ENCODE assay signal across 3 cellular contexts in the genomic region with DNA sequence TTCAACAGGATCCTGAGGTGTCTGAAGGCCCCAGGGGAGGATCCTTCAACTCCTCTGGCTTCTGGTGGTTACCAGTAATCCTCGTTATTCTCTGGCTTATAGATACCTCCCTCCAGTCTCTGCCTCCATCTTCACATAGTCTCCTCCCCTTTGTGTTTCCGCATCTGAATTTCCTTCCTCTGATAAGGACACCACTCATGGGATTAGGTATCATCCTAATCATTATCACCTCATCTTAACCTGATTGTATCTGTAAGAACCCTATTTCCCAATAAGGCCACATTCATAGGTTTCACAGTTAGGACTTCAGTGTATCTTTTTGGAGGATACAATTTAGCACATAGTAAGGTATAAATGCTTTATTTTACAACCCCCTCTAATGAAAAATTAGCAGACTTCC.
"Had no signal": no experiment of that assay in that cellular context is flagged by ENCODE, and none has a peak within 500 bp of the region (broad histone marks: within the 10 kb centered on the region; RNA-seq: fewer than 3 reads in every experiment).

No MANE protein-coding gene starts in this region.

- H3K4me3 ChIP-seq: GM12878 had no signal

- ATAC-seq: GM12878 had no signal

- DNase-seq: GDM1, GF-D8 had no signal
